ENCODE assay signal across 22 cellular contexts in the genomic region with DNA sequence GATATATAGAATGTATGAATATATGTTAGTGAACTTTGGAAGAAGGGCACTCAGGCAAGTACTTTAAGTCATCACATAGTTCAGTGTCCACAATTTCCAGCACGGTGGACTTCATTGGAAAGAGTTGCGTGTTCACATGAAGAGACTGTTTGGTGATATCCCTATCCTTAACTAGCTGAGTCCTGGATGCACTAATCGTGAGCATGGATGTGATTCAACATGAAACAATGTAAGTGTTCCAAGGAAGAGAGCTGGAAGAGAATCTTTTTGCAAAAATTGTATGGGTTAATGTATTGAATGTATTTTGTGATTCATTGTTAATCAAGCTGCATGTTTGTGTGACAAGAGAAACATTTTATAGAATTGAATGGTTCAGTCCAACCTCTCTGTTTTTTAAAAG. TPM values are rescaled to one million over a fixed set of nuclear protein-coding genes. Genes with fewer than 3 reads are reported as not detected.
DNase-seq lines count a peak whose midpoint lies in the region; ATAC-seq and TF ChIP-seq lines count a peak whose summit lies in the region.
"Had no signal": no experiment of that assay in that cellular context is flagged by ENCODE, and none has a peak within 500 bp of the region (broad histone marks: within the 10 kb centered on the region; RNA-seq: fewer than 3 reads in every experiment).

No MANE protein-coding gene starts in this region.

- in situ Hi-C loops in astrocyte of the spinal cord (cut with HindIII; ENCODE audit: low sequenced_read_pairs), result no loop called here

- peak overlapping the region; percentile 96 for H3K9ac ChIP-seq in Loucy (ENCODE audit: low read depth, low read length, poor library complexity, severe bottlenecking)
- H3K9ac ChIP-seq: KMS-11 had no signal

- H3K27ac Mint-ChIP-seq in T-helper 1 cell treated with Interleukin-12 subunit alpha and Interleukin-12 subunit beta and Interleukin-4 antibody, amounts not matched to agents 30 μg/mL and 1 μg/mL, for 36 hours, result peak overlapping the region; percentile 16
- H3K27ac Mint-ChIP-seq in naive thymus-derived CD8-positive, alpha-beta T cell, result peak overlapping the region in 6 of 10 donors; percentile 8 to 97 (median 32)

- TF ChIP-seq CTCF in Loucy (conservative IDR thresholded peaks at IDR 0.05; ENCODE audit: low read length) (no peak), astrocyte of the spinal cord (IDR thresholded peaks at IDR 0.05; ENCODE audit: low read depth, low read length) (no peak)

- H3K27me3 Mint-ChIP-seq in T-helper 1 cell treated with Interleukin-12 subunit alpha and Interleukin-12 subunit beta and Interleukin-4 antibody, amounts not matched to agents 30 μg/mL and 1 μg/mL, for 36 hours (ENCODE audit: low read depth), result no peaks in the 10 kb centered on the region
- peaks cover 0 to 2% (median 0%) of the 10 kb centered on the region in 5 donors for H3K27me3 Mint-ChIP-seq in naive thymus-derived CD8-positive, alpha-beta T cell
- H3K27me3 Mint-ChIP-seq: memory B cell had no signal

- H3K4me3 ChIP-seq in Loucy (ENCODE audit: low read length, poor library complexity, severe bottlenecking) (no peak overlapping the region), astrocyte of the spinal cord (ENCODE audit: low read depth, low read length) (no peak overlapping the region)
- H3K4me3 ChIP-seq: sigmoid colon, transverse colon had no signal

- H2AFZ ChIP-seq in Loucy (ENCODE audit: low read length), result no peak overlapping the region

- POLR2A ChIA-PET in naive thymus-derived CD8-positive, alpha-beta T cell (lab: Charles Lee), result interaction anchor here (0.6 to 0.8 kb wide), 2 partner anchors 9 kb away, joined by 3 read pairs; partner anchors contain the start of gene XRCC5

- ATAC-seq in naive thymus-derived CD8-positive, alpha-beta T cell, result no peak
- ATAC-seq in HG02642 (IDR thresholded peaks at IDR 0.05; ENCODE audit: poor library complexity, unreplicated experiment) (no peak), HG02571 (IDR thresholded peaks at IDR 0.05; ENCODE audit: unreplicated experiment) (no peak)

- H3K9me3 ChIP-seq in Loucy (ENCODE audit: insufficient read depth, low read depth, low read length), result no peaks in the 10 kb centered on the region
- H3K9me3 ChIP-seq: sigmoid colon, transverse colon had no signal

- peaks cover 77% of the 10 kb centered on the region for H3K4me1 Mint-ChIP-seq in T-helper 1 cell treated with Interleukin-12 subunit alpha and Interleukin-12 subunit beta and Interleukin-4 antibody, amounts not matched to agents 30 μg/mL and 1 μg/mL, for 36 hours (ENCODE audit: low read depth)
- peaks cover 45 to 93% (median 89%) of the 10 kb centered on the region in 4 donors for H3K4me1 Mint-ChIP-seq in naive thymus-derived CD8-positive, alpha-beta T cell

- H3K79me2 ChIP-seq in Loucy (ENCODE audit: insufficient read depth, low read length), result peaks cover 97% of the 10 kb centered on the region

- no peaks in the 10 kb centered on the region for H3K9me3 Mint-ChIP-seq in T-helper 1 cell treated with Interleukin-12 subunit alpha and Interleukin-12 subunit beta and Interleukin-4 antibody, amounts not matched to agents 30 μg/mL and 1 μg/mL, for 36 hours
- H3K9me3 Mint-ChIP-seq in naive thymus-derived CD8-positive, alpha-beta T cell, result no peaks in the 10 kb centered on the region
- H3K9me3 Mint-ChIP-seq: CD14-positive monocyte, immature natural killer cell, memory B cell had no signal

- peaks cover 81% of the 10 kb centered on the region for H3K36me3 ChIP-seq in Loucy (ENCODE audit: insufficient read depth, low read length)

- H3K27me3 ChIP-seq in Loucy (ENCODE audit: insufficient read depth, low read length, poor library complexity, severe bottlenecking), result no peaks in the 10 kb centered on the region
- H3K27me3 ChIP-seq: sigmoid colon, transverse colon had no signal

- no peaks in the 10 kb centered on the region for H3K9me2 ChIP-seq in Loucy (replicated peaks; ENCODE audit: low read depth, low read length)

- H3F3A ChIP-seq in Loucy (ENCODE audit: low read depth), result peaks cover 18% of the 10 kb centered on the region

- peaks cover 72% of the 10 kb centered on the region for H3K36me3 Mint-ChIP-seq in T-helper 1 cell treated with Interleukin-12 subunit alpha and Interleukin-12 subunit beta and Interleukin-4 antibody, amounts not matched to agents 30 μg/mL and 1 μg/mL, for 36 hours (ENCODE audit: low read depth)
- H3K36me3 Mint-ChIP-seq in naive thymus-derived CD8-positive, alpha-beta T cell, result peaks cover 0 to 97% (median 30%) of the 10 kb centered on the region in 3 donors

- peak overlapping the region; percentile 85 for H3K4me2 ChIP-seq in Loucy (ENCODE audit: low read depth, low read length, poor library complexity, severe bottlenecking)
- H3K4me2 ChIP-seq: KMS-11 had no signal

- H3K4me1 ChIP-seq in Loucy (ENCODE audit: insufficient read depth, low read length, poor library complexity, severe bottlenecking), result peaks cover 63% of the 10 kb centered on the region

- H4K20me1 ChIP-seq in Loucy (ENCODE audit: insufficient read depth, low read length, poor library complexity, severe bottlenecking), result peaks cover 36% of the 10 kb centered on the region

- no peak overlapping the region for H3K4me3 Mint-ChIP-seq in T-helper 1 cell treated with Interleukin-12 subunit alpha and Interleukin-12 subunit beta and Interleukin-4 antibody, amounts not matched to agents 30 μg/mL and 1 μg/mL, for 36 hours
- H3K4me3 Mint-ChIP-seq in naive thymus-derived CD8-positive, alpha-beta T cell, result peak overlapping the region in 2 of 10 donors; percentile 26 to 45
- H3K4me3 Mint-ChIP-seq: CD14-positive monocyte, memory B cell had no signal

- DNase-seq in T-helper 1 cell (no peak), astrocyte of the spinal cord (ENCODE audit: low read depth, low spot score) (peak; percentile 17), NCI-H187 treated with DMSO at 0.1 percent for 48 hours (lab: John Stamatoyannopoulos, UW) (no peak)
- DNase-seq in naive thymus-derived CD8-positive, alpha-beta T cell, result no peak
- DNase-seq: 8988T; cerebellar nuclear complex; DND-41; immature natural killer cell; NCI-H1436 treated with DMSO at 0.1 percent for 48 hours; NCI-H2227 treated with DMSO at 0.1 percent for 48 hours; SHP77 treated with DMSO at 0.1 percent for 48 hours; sigmoid colon; stimulated activated CD8-positive, alpha-beta memory T cell treated with anti-CD3 and anti-CD28 coated beads, Interleukin-4, amount 100 ng/mL, for 48 hours; transverse colon had no signal

RNA-seq across cellular contexts. Expression of gene XRCC5, which starts 8.4 kb away (rescaled TPM):
- 100 to 1,000 TPM; 231 to 245 TPM for total RNA-seq in naive thymus-derived CD8-positive, alpha-beta T cell
- polyA plus RNA-seq in naive thymus-derived CD8-positive, alpha-beta T cell, result 100 to 1,000 TPM; 311 to 364 (median 348) TPM

RNA-seq across cellular contexts. Expression of gene TMEM169, which starts 35.8 kb away (rescaled TPM):
- 1 to 10 TPM; 2.6 to 4.1 TPM for total RNA-seq in naive thymus-derived CD8-positive, alpha-beta T cell
- 1 to 10 TPM in 2 of 3 donors, under 1 TPM in 1; 0.73 to 2.0 (median 1.8) TPM for polyA plus RNA-seq in naive thymus-derived CD8-positive, alpha-beta T cell
- polyA plus RNA-seq: endothelial cell of umbilical vein had no signal

RNA-seq across cellular contexts. Expression of gene PECR, which starts 36.0 kb away (rescaled TPM):
- total RNA-seq in naive thymus-derived CD8-positive, alpha-beta T cell, result 10 to 100 TPM; 15.7 to 20.7 TPM
- polyA plus RNA-seq in naive thymus-derived CD8-positive, alpha-beta T cell, result 10 to 100 TPM; 25.4 to 33.3 (median 28.6) TPM
